Comparison of ENCODE assay signal across 14 cellular contexts in the genomic region with DNA sequence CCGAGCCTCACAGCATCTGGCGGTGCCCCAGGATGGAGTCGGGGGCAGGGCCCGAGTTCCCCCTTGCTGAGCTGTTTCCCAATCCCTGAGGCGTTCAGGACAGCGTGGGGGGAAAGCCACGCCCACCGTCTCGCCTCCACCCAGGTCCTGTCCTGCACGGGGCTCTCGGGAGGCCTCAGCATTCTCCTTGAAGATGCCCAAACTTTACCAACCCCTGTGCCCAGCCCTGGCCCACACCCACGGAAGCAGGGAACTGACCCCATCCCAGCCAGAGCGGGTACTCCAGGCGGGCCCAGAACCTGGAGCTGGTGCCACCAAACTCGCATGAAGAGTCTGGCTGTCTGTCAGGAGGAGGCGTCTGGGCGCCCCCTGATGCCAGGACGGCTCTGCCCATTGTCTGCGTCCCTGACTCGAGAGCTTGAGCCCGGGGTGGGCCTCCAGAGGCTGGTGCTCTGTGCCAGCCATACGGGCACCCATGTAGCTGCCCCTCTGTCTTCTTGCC. TPM values are rescaled to one million over a fixed set of nuclear protein-coding genes. Genes with fewer than 3 reads are reported as not detected.
DNase-seq lines count a peak whose midpoint lies in the region; ATAC-seq and TF ChIP-seq lines count a peak whose summit lies in the region.
"Had no signal": no experiment of that assay in that cellular context is flagged by ENCODE, and none has a peak within 500 bp of the region (broad histone marks: within the 10 kb centered on the region; RNA-seq: fewer than 3 reads in every experiment).

No MANE protein-coding gene starts in this region.

- H3K27ac ChIP-seq in cingulate gyrus (ENCODE audit: low read depth, low read length) (peak overlapping the region; percentile 19), lower lobe of right lung (no peak overlapping the region)
- H3K27ac ChIP-seq: HL-60 had no signal

- H3K4me3 ChIP-seq in H7 (ENCODE audit: insufficient read depth, low read depth, low read length): no peak overlapping the region
- no peak overlapping the region for H3K4me3 ChIP-seq in lower lobe of right lung

- no peak for ATAC-seq in lower lobe of right lung
- ATAC-seq: stimulated activated memory B cell treated with anti-CD40 and anti-IgM and Interleukin-4, amounts not matched to agents 10 μg/mL and 1 μg/mL and 100 μg/mL, for 72 hours had no signal

- intact Hi-C loops in lower lobe of right lung (cut with DNase I): no loop called here

- peaks cover 50% of the 10 kb centered on the region for H3K4me1 ChIP-seq in lower lobe of right lung

- H3K9me3 ChIP-seq in lower lobe of right lung: no peaks in the 10 kb centered on the region

- H3K27me3 ChIP-seq in H7 (ENCODE audit: control insufficient read depth, insufficient read depth, low read length): no peaks in the 10 kb centered on the region
- no peaks in the 10 kb centered on the region for H3K27me3 ChIP-seq in lower lobe of right lung (ENCODE audit: low read depth)

- H3K36me3 ChIP-seq in H7 (replicated peaks; ENCODE audit: control insufficient read depth, insufficient read depth, low read length) (no peaks in the 10 kb centered on the region), lower lobe of right lung (no peaks in the 10 kb centered on the region)

- TF ChIP-seq CTCF in lower lobe of right lung (IDR thresholded peaks at IDR 0.05): no peak

- DNase-seq in A172 (ENCODE audit: low spot score) (peak; percentile 92), H7 (peak; percentile 83), lower lobe of right lung (peak; percentile 48), NCI-H82 (lab: John Stamatoyannopoulos, UW) (no peak), SHP77 (lab: John Stamatoyannopoulos, UW) (no peak), activated gamma-delta T cell treated with Interleukin-2 at 50 U/mL for 16 hours (no peak), NCI-H2227 treated with DMSO at 0.1 percent for 48 hours (lab: John Stamatoyannopoulos, UW) (no peak)
- DNase-seq: activated naive CD8-positive, alpha-beta T cell treated with anti-CD3 and anti-CD28 coated beads for 36 hours; NCI-H1105; NCI-H524; stimulated activated CD4-positive, alpha-beta T cell treated with anti-CD3 and anti-CD28 coated beads, Interleukin-15, amount 100 ng/mL, for 24 hours had no signal

RNA-seq across cellular contexts. Expression of gene POFUT2, which starts 35.3 kb away (rescaled TPM):
- 31.0 and 31.9 TPM in 2 replicates for total RNA-seq in A172 (2014; rRNA removed; shearing (Covaris generic))
- total RNA-seq in H7 (2014; rRNA removed; shearing (Covaris generic)): 25.4 and 26.9 TPM in 2 replicates
- total RNA-seq in lower lobe of right lung: 29.1 TPM

Comparison
In these comparisons a context has a peak if more than half of its experiments do, and no peak if none do; other contexts are left out.
1. DNase-seq: peak in A172 (single experiment), H7 (single experiment) and lower lobe of right lung (single experiment); none in NCI-H82 (single experiment), SHP77 (0 of 2), activated gamma-delta T cell treated with Interleukin-2 at 50 U/mL for 16 hours (single experiment) and NCI-H2227 treated with DMSO at 0.1 percent for 48 hours (single experiment).